Comparison of ENCODE assay signal across 13 cellular contexts in genomic region chr1:201026234-201026633, GRCh38. TPM values are rescaled to one million over a fixed set of nuclear protein-coding genes. Genes with fewer than 3 reads are reported as not detected.
DNase-seq lines count a peak whose midpoint lies in the region; TF ChIP-seq lines count a peak whose summit lies in the region.
"Had no signal": no experiment of that assay in that cellular context is flagged by ENCODE, and none has a peak within 500 bp of the region (broad histone marks: within the 10 kb centered on the region; RNA-seq: fewer than 3 reads in every experiment).

No MANE protein-coding gene starts in this region.

- peaks cover 54% of the 10 kb centered on the region for H3K4me1 Mint-ChIP-seq in T-helper 1 cell treated with Interleukin-12 subunit alpha and Interleukin-12 subunit beta and Interleukin-4 antibody, amounts not matched to agents 30 μg/mL and 1 μg/mL, for 36 hours (ENCODE audit: low read depth)

- H3K27me3 Mint-ChIP-seq in T-helper 1 cell treated with Interleukin-12 subunit alpha and Interleukin-12 subunit beta and Interleukin-4 antibody, amounts not matched to agents 30 μg/mL and 1 μg/mL, for 36 hours (ENCODE audit: low read depth), result no peaks in the 10 kb centered on the region

- no peak overlapping the region for H2AFZ ChIP-seq in Loucy (ENCODE audit: low read length)
- no peak overlapping the region for H2AFZ ChIP-seq in osteoblast (ENCODE audit: low read length)

- peak overlapping the region; percentile 66 for H3K27ac Mint-ChIP-seq in T-helper 1 cell treated with Interleukin-12 subunit alpha and Interleukin-12 subunit beta and Interleukin-4 antibody, amounts not matched to agents 30 μg/mL and 1 μg/mL, for 36 hours
- H3K27ac Mint-ChIP-seq: activated naive CD4-positive, alpha-beta T cell treated with anti-CD3 and anti-CD28 coated beads for 36 hours had no signal

- no peaks in the 10 kb centered on the region for H3K9me2 ChIP-seq in Loucy (replicated peaks; ENCODE audit: low read depth, low read length)

- no peak overlapping the region for H3K9ac ChIP-seq in Loucy (ENCODE audit: low read depth, low read length, poor library complexity, severe bottlenecking)

- H3K4me3 ChIP-seq in Loucy (ENCODE audit: low read length, poor library complexity, severe bottlenecking) (no peak overlapping the region), osteoblast (ENCODE audit: insufficient read depth, low read length) (no peak overlapping the region)
- H3K4me3 ChIP-seq: tibial artery had no signal

- TF ChIP-seq CTCF in Loucy (conservative IDR thresholded peaks at IDR 0.05; ENCODE audit: low read length) (no peak), osteoblast (IDR thresholded peaks at IDR 0.05; ENCODE audit: extremely low read depth, low read depth, low read length) (no peak)

- no peaks in the 10 kb centered on the region for H4K20me1 ChIP-seq in Loucy (ENCODE audit: insufficient read depth, low read length, poor library complexity, severe bottlenecking)
- no peaks in the 10 kb centered on the region for H4K20me1 ChIP-seq in osteoblast (ENCODE audit: insufficient read depth, low read length)

- no peaks in the 10 kb centered on the region for H3K9me3 Mint-ChIP-seq in T-helper 1 cell treated with Interleukin-12 subunit alpha and Interleukin-12 subunit beta and Interleukin-4 antibody, amounts not matched to agents 30 μg/mL and 1 μg/mL, for 36 hours
- H3K9me3 Mint-ChIP-seq: activated naive CD4-positive, alpha-beta T cell treated with anti-CD3 and anti-CD28 coated beads for 36 hours had no signal

- H3K4me1 ChIP-seq in Loucy (ENCODE audit: insufficient read depth, low read length, poor library complexity, severe bottlenecking) (peaks cover 36% of the 10 kb centered on the region), osteoblast (ENCODE audit: insufficient read depth, low read length) (no peaks in the 10 kb centered on the region)

- H3K79me2 ChIP-seq in Loucy (ENCODE audit: insufficient read depth, low read length) (peaks cover 20% of the 10 kb centered on the region), osteoblast (ENCODE audit: insufficient read depth, low read length) (no peaks in the 10 kb centered on the region)

- H3F3A ChIP-seq in Loucy (ENCODE audit: low read depth), result no peaks in the 10 kb centered on the region

- DNase-seq in T-helper 1 cell (no peak), osteoblast (ENCODE audit: insufficient read length, low spot score, missing footprints) (peak; percentile 78), activated gamma-delta T cell (lab: John Stamatoyannopoulos, UW) (no peak), foreskin melanocyte (no peak), NCI-H1417 treated with DMSO at 0.1 percent for 48 hours (lab: John Stamatoyannopoulos, UW) (no peak)
- DNase-seq: DND-41, NCI-H1417, NCI-H526 treated with DMSO at 0.1 percent for 48 hours, tibial artery had no signal

- H3K27me3 ChIP-seq in Loucy (ENCODE audit: insufficient read depth, low read length, poor library complexity, severe bottlenecking), result no peaks in the 10 kb centered on the region
- H3K27me3 ChIP-seq in osteoblast (ENCODE audit: insufficient read depth, low read length), result peaks cover 16% of the 10 kb centered on the region

- H3K9me3 ChIP-seq in Loucy (ENCODE audit: insufficient read depth, low read depth, low read length), result no peaks in the 10 kb centered on the region
- H3K9me3 ChIP-seq in osteoblast (ENCODE audit: low read depth, low read length), result no peaks in the 10 kb centered on the region
- H3K9me3 ChIP-seq: tibial artery had no signal

- peak overlapping the region; percentile 52 for H3K4me2 ChIP-seq in Loucy (ENCODE audit: low read depth, low read length, poor library complexity, severe bottlenecking)
- H3K4me2 ChIP-seq in osteoblast (ENCODE audit: insufficient read depth, low read length), result no peak overlapping the region

- 50 to 87% (median 58%) methylated on average over 3 of the region's 3 CpGs for WGBS in adipose tissue, 3 donors

- H3K36me3 Mint-ChIP-seq in T-helper 1 cell treated with Interleukin-12 subunit alpha and Interleukin-12 subunit beta and Interleukin-4 antibody, amounts not matched to agents 30 μg/mL and 1 μg/mL, for 36 hours (ENCODE audit: low read depth), result peaks cover 11% of the 10 kb centered on the region

- H3K36me3 ChIP-seq in Loucy (ENCODE audit: insufficient read depth, low read length), result no peaks in the 10 kb centered on the region
- no peaks in the 10 kb centered on the region for H3K36me3 ChIP-seq in osteoblast (ENCODE audit: insufficient read depth, low read length)
- H3K36me3 ChIP-seq: tibial artery had no signal

- H3K27ac ChIP-seq in adipose tissue (ENCODE audit: low read depth, low read length), result peak overlapping the region; percentile 11
- H3K27ac ChIP-seq in osteoblast (ENCODE audit: low read depth, low read length), result no peak overlapping the region
- H3K27ac ChIP-seq: tibial artery had no signal

- peak overlapping the region; percentile 55 for H3K4me3 Mint-ChIP-seq in T-helper 1 cell treated with Interleukin-12 subunit alpha and Interleukin-12 subunit beta and Interleukin-4 antibody, amounts not matched to agents 30 μg/mL and 1 μg/mL, for 36 hours
- H3K4me3 Mint-ChIP-seq: activated naive CD4-positive, alpha-beta T cell treated with anti-CD3 and anti-CD28 coated beads for 36 hours had no signal

RNA-seq across cellular contexts. Expression of gene KIF21B, which starts 2.7 kb away (rescaled TPM):
- polyA plus RNA-seq in adipose tissue, result 1 to 10 TPM in 2 of 3 donors, under 1 TPM in 1; 0.46 to 1.2 (median 1.1) TPM
- total RNA-seq in osteoblast, result under 0.01 TPM in 2 replicates
